ENCODE assay signal across 7 cellular contexts in the genomic region with DNA sequence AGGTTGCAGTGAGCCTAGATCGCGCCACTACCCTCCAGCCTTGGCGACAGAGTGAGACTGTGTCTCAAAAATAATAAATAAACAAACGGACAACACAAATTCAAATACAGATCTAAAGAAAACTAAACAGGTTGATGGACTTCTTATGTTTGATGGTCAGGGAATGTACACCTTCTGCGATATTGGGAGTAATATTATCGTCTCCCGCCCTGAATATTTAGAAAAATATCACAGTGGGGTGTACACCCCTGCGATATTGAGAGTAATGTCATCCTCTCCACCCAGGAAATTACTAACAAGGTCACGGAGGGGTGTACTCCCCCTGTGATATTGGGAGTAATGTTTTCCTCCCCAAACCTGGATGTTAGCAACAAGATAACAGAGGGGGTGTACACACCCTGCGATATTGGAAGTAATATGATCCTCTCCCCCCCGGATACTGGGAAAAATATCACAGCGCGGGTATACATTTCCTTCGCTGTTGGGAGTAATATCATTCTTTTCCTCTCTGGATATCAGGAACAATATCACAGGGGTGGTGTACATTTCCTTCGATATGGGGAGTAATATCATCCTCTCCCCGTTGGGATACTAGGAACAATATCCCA. TPM values are rescaled to one million over a fixed set of nuclear protein-coding genes. Genes with fewer than 3 reads are reported as not detected.
DNase-seq lines count a peak whose midpoint lies in the region; ATAC-seq and TF ChIP-seq lines count a peak whose summit lies in the region.

No MANE protein-coding gene starts in this region.

- H3K9me3 Mint-ChIP-seq in activated CD4-positive, alpha-beta memory T cell treated with anti-CD3 and anti-CD28 coated beads for 36 hours = no peaks in the 10 kb centered on the region
- no peaks in the 10 kb centered on the region for H3K9me3 Mint-ChIP-seq in stimulated activated effector memory CD8-positive, alpha-beta T cell treated with anti-CD3 and anti-CD28 coated beads, Interleukin-12 subunit alpha, Interleukin-12 subunit beta, amount 100 ng/mL, for 72 hours

- POLR2A ChIA-PET in activated CD4-positive, alpha-beta memory T cell treated with anti-CD3 and anti-CD28 coated beads for 36 hours (lab: Charles Lee) = interaction anchor here (1.6 kb wide), 1 partner anchor 158 kb away, joined by 8 read pairs; a partner anchor contains a TSS

- CTCF ChIA-PET in activated CD4-positive, alpha-beta memory T cell treated with anti-CD3 and anti-CD28 coated beads for 36 hours (lab: Charles Lee) = interaction anchor here (1.2 to 3.2 kb wide), 2 partner anchors 12 to 159 kb away, joined by 3 to 24 read pairs; no protein-coding TSS in a partner anchor

- H3K27ac Mint-ChIP-seq in activated CD4-positive, alpha-beta memory T cell treated with anti-CD3 and anti-CD28 coated beads for 36 hours = no peak overlapping the region
- H3K27ac Mint-ChIP-seq in stimulated activated effector memory CD8-positive, alpha-beta T cell treated with anti-CD3 and anti-CD28 coated beads, Interleukin-12 subunit alpha, Interleukin-12 subunit beta, amount 100 ng/mL, for 72 hours = peak overlapping the region; percentile 96

- peaks cover 10% of the 10 kb centered on the region for H3K4me1 Mint-ChIP-seq in activated CD4-positive, alpha-beta memory T cell treated with anti-CD3 and anti-CD28 coated beads for 36 hours (ENCODE audit: low read depth)
- peaks cover 12% of the 10 kb centered on the region for H3K4me1 Mint-ChIP-seq in stimulated activated effector memory CD8-positive, alpha-beta T cell treated with anti-CD3 and anti-CD28 coated beads, Interleukin-12 subunit alpha, Interleukin-12 subunit beta, amount 100 ng/mL, for 72 hours

- no peak for ATAC-seq in stimulated activated effector memory CD8-positive, alpha-beta T cell treated with anti-CD3 and anti-CD28 coated beads, Interleukin-12 subunit alpha, Interleukin-12 subunit beta, amount 100 ng/mL, for 72 hours
- no peak for ATAC-seq in HG02588 (IDR thresholded peaks at IDR 0.05; ENCODE audit: unreplicated experiment)

- H3K27me3 Mint-ChIP-seq in activated CD4-positive, alpha-beta memory T cell treated with anti-CD3 and anti-CD28 coated beads for 36 hours = no peaks in the 10 kb centered on the region

- no peak for TF ChIP-seq CTCF in HFF-Myc (IDR thresholded peaks at IDR 0.05; ENCODE audit: low read depth, low read length, missing control alignments)

- peak overlapping the region; percentile 86 for H3K4me3 Mint-ChIP-seq in activated CD4-positive, alpha-beta memory T cell treated with anti-CD3 and anti-CD28 coated beads for 36 hours
- H3K4me3 Mint-ChIP-seq in stimulated activated effector memory CD8-positive, alpha-beta T cell treated with anti-CD3 and anti-CD28 coated beads, Interleukin-12 subunit alpha, Interleukin-12 subunit beta, amount 100 ng/mL, for 72 hours = peak overlapping the region; percentile 96

- intact Hi-C loops in activated CD4-positive, alpha-beta memory T cell treated with anti-CD3 and anti-CD28 coated beads for 36 hours (cut with micrococcal nuclease) = loop anchor here (2.0 to 10.0 kb wide), 3 partner anchors 111 to 339 kb away; a partner anchor contains a TSS

- peaks cover 8% of the 10 kb centered on the region for H3K36me3 Mint-ChIP-seq in activated CD4-positive, alpha-beta memory T cell treated with anti-CD3 and anti-CD28 coated beads for 36 hours
- peaks cover 29% of the 10 kb centered on the region for H3K36me3 Mint-ChIP-seq in stimulated activated effector memory CD8-positive, alpha-beta T cell treated with anti-CD3 and anti-CD28 coated beads, Interleukin-12 subunit alpha, Interleukin-12 subunit beta, amount 100 ng/mL, for 72 hours

- peak overlapping the region; percentile 92 for H3K4me3 ChIP-seq in HFF-Myc (replicated peaks; ENCODE audit: low read depth, low read length)
- H3K4me3 ChIP-seq in iPS-11a (ENCODE audit: low read depth, low read length) = peak overlapping the region; percentile 93

- DNase-seq in HFF-Myc (ENCODE audit: extremely low read depth, low read depth) (no peak), NOMO-1 treated with dmso at 0.1 percent for 144 hours (lab: John Stamatoyannopoulos, UW; ENCODE audit: unreplicated experiment) (no peak)
- DNase-seq in activated CD4-positive, alpha-beta memory T cell treated with anti-CD3 and anti-CD28 coated beads for 36 hours = no peak
- no peak for DNase-seq in stimulated activated effector memory CD8-positive, alpha-beta T cell treated with anti-CD3 and anti-CD28 coated beads, Interleukin-12 subunit alpha, Interleukin-12 subunit beta, amount 100 ng/mL, for 72 hours (ENCODE audit: low spot score in 2 of 2)
- DNase-seq in stimulated activated CD4-positive, alpha-beta T cell treated with anti-CD3 and anti-CD28 coated beads, Interleukin-1b, Interleukin-23, amount 100 ng/mL, for 48 hours = no peak

RNA-seq across cellular contexts. Expression of a gene that starts 1.4 kb away (rescaled TPM):
- total RNA-seq in activated CD4-positive, alpha-beta memory T cell treated with anti-CD3 and anti-CD28 coated beads for 36 hours = 10 to 100 TPM; 39.4 to 41.8 TPM

RNA-seq across cellular contexts. Expression of a gene that starts 28.2 kb away (rescaled TPM):
- under 1 TPM; 0.50 to 0.65 TPM for total RNA-seq in activated CD4-positive, alpha-beta memory T cell treated with anti-CD3 and anti-CD28 coated beads for 36 hours
